In the genomic region with DNA sequence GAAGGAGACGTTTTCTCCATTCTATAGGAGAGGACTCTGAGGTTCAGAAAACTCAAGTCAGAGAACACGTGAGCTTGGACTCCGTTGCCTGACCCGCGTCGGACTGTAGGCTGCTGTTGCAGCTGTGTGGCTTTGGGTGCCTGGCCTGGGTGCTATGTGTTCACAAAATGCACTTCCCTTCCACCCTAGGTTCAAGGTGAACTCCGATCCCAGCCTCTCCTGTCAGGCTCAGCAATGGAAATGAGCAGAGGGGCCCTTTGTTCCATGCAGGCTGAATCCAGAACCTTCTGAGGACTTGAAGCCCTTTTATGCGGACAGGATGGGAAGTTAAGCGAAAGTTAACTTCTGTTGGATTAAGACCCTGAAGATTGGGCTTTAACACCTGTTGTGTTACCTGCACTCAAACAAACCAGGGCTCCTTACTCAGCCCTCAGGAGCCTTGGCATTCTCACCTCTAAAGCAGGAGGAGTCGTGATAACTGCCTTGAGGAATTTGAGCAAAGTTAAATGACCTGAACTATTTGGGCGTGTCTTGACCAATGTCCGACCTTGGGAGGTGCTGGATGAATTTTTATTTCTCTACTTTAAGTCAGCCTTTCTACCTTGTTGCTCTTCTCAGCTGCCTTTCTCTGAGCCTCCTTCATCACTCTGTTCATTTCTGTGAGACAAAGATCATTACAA, we compare ENCODE assay signal across 11 cellular contexts. TPM values are rescaled to one million over a fixed set of nuclear protein-coding genes. Genes with fewer than 3 reads are reported as not detected.
"Had no signal": no experiment of that assay in that cellular context is flagged by ENCODE, and none has a peak within 500 bp of the region (broad histone marks: within the 10 kb centered on the region; RNA-seq: fewer than 3 reads in every experiment).

No MANE protein-coding gene starts in this region.

RNA-seq across cellular contexts. Expression of a gene that starts 23.8 kb away (rescaled TPM):
- total RNA-seq: activated CD4-positive, alpha-beta memory T cell treated with anti-CD3 and anti-CD28 coated beads, Interleukin-2, amount 10 ng/mL, durations not matched to agents 7 days and 5 days; activated CD4-positive, alpha-beta T cell treated with anti-CD3 and anti-CD28 coated beads for 36 hours; activated CD8-positive, alpha-beta memory T cell treated with anti-CD3 and anti-CD28 coated beads for 36 hours; activated naive CD4-positive, alpha-beta T cell treated with anti-CD3 and anti-CD28 coated beads for 36 hours; activated T-helper 17 cell treated with anti-CD3 and anti-CD28 coated beads, Interleukin-2, amount 50 U/mL, for 72 hours; M059J; Right ventricle myocardium superior; SJCRH30; T-helper 2 cell treated with Interferon-gamma antibody and Interleukin-4, amounts not matched to agents 100 ng/mL and 5 ng/mL, for 36 hours had no signal
- polyA plus RNA-seq: SK-N-SH had no signal

RNA-seq across cellular contexts. Expression of a gene that starts 57.5 kb away (rescaled TPM):
- total RNA-seq: activated CD4-positive, alpha-beta memory T cell treated with anti-CD3 and anti-CD28 coated beads, Interleukin-2, amount 10 ng/mL, durations not matched to agents 7 days and 5 days; activated CD4-positive, alpha-beta T cell treated with anti-CD3 and anti-CD28 coated beads for 36 hours; activated CD8-positive, alpha-beta memory T cell treated with anti-CD3 and anti-CD28 coated beads for 36 hours; activated naive CD4-positive, alpha-beta T cell treated with anti-CD3 and anti-CD28 coated beads for 36 hours; activated T-helper 17 cell treated with anti-CD3 and anti-CD28 coated beads, Interleukin-2, amount 50 U/mL, for 72 hours; M059J; Peyer's patch; Right ventricle myocardium superior; SJCRH30; T-helper 2 cell treated with Interferon-gamma antibody and Interleukin-4, amounts not matched to agents 100 ng/mL and 5 ng/mL, for 36 hours had no signal
- polyA plus RNA-seq: SK-N-SH had no signal
